1 cellular context compared by ENCODE assay signal in the genomic region with DNA sequence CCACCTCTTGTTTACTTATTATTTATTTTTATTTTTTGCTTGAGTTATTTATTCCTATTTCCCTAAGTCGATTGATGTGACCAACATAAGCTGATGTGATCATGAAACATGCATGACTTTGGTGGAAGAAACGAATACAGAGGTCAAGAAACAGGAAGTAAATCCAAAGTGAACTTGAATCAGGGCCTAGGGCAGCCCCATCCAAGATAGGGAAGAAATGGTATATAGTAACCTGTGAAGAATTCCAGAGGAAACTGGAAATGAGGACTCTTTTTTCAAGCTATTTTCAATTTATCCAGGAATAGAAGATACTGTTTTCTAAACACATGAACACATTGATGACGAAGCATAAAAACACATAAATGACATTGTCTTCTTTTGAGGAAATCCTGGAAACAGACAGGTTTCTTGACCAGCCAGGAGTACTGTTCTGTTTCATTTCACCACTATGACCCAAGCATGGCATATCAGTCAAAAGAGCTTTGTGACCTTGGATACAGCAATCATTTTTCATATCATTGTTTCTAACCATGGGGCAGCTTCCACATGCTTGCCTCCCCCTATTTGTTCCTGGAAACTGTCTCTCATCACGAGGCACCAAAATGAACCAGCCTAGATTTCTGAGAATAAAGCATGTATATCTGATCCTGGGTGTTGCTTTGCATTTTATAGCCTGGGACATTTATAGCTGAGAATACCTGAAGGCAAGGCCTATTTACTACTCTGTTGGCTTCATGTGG.
TF ChIP-seq lines count a peak whose summit lies in the region.

No MANE protein-coding gene starts in this region.

TF ChIP-seq in K562, 482 proteins besides CTCF, POLR2A, EP300 and RAD21 (continued from another document):
- TF ChIP-seq, protein P1, sequence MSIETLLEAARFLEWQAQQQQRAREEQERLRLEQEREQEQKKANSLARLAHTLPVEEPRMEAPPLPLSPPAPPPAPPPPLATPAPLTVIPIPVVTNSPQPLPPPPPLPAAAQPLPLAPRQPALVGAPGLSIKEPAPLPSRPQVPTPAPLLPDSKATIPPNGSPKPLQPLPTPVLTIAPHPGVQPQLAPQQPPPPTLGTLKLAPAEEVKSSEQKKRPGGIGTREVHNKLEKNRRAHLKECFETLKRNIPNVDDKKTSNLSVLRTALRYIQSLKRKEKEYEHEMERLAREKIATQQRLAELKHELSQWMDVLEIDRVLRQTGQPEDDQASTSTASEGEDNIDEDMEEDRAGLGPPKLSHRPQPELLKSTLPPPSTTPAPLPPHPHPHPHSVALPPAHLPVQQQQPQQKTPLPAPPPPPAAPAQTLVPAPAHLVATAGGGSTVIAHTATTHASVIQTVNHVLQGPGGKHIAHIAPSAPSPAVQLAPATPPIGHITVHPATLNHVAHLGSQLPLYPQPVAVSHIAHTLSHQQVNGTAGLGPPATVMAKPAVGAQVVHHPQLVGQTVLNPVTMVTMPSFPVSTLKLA (conservative IDR thresholded peaks at IDR 0.05): peak in 1 of 2 experiments; percentile 39; a peak in 1 of 4 replicates
- peak; percentile 40 to 91; a peak in 3 of 4 replicates for TF ChIP-seq RCOR1 (IDR thresholded peaks at IDR 0.05; ENCODE audit: borderline replicate concordance in 1 of 2, low read depth in 2 of 2, low read length in 2 of 2)
- TF ChIP-seq MYC (IDR thresholded peaks at IDR 0.05; ENCODE audit: low read depth, low read length): peak; percentile 75
- no peak for TF ChIP-seq MYC (CRISPR knock-in tag; IDR thresholded peaks at IDR 0.05; ENCODE audit: borderline replicate concordance, low read depth)
- TF ChIP-seq, protein P2, sequence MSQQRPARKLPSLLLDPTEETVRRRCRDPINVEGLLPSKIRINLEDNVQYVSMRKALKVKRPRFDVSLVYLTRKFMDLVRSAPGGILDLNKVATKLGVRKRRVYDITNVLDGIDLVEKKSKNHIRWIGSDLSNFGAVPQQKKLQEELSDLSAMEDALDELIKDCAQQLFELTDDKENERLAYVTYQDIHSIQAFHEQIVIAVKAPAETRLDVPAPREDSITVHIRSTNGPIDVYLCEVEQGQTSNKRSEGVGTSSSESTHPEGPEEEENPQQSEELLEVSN (IDR thresholded peaks at IDR 0.05; ENCODE audit: borderline replicate concordance in 1 of 2, extremely low read depth in 1 of 2, insufficient read depth in 1 of 2, insufficient read length in 1 of 2, low read depth in 1 of 2, low read length in 1 of 2, poor library complexity in 1 of 2, severe bottlenecking in 1 of 2): peak in 1 of 2 experiments; percentile 19
- no peak for TF ChIP-seq ZKSCAN8 (CRISPR knock-in tag; IDR thresholded peaks at IDR 0.05)
